ENCODE assay signal across 12 cellular contexts in genomic region chr17:6993613-6994056, GRCh38. TPM values are rescaled to one million over a fixed set of nuclear protein-coding genes. Genes with fewer than 3 reads are reported as not detected.
"Had no signal": no experiment of that assay in that cellular context is flagged by ENCODE, and none has a peak within 500 bp of the region (broad histone marks: within the 10 kb centered on the region; RNA-seq: fewer than 3 reads in every experiment).

No MANE protein-coding gene starts in this region.

RNA-seq across cellular contexts. Expression of gene ALOX12, which starts 2.2 kb away (rescaled TPM):
- total RNA-seq: left lobe of liver; left ventricle myocardium superior; lung microvascular endothelial cell; mucosa of gallbladder; naive thymus-derived CD8-positive, alpha-beta T cell; occipital lobe; osteocyte; psoas muscle; sigmoid colon; subcutaneous adipose tissue; thoracic aorta had no signal
- polyA plus RNA-seq: sigmoid colon had no signal

RNA-seq across cellular contexts. Expression of gene BCL6B, which starts 29.2 kb away (rescaled TPM):
- total RNA-seq: naive thymus-derived CD8-positive, alpha-beta T cell; osteocyte had no signal
- polyA plus RNA-seq: keratinocyte; naive thymus-derived CD8-positive, alpha-beta T cell had no signal

RNA-seq across cellular contexts. Expression of gene SLC16A11, which starts 50.3 kb away (rescaled TPM):
- polyA plus RNA-seq: keratinocyte had no signal
